In the genomic region with DNA sequence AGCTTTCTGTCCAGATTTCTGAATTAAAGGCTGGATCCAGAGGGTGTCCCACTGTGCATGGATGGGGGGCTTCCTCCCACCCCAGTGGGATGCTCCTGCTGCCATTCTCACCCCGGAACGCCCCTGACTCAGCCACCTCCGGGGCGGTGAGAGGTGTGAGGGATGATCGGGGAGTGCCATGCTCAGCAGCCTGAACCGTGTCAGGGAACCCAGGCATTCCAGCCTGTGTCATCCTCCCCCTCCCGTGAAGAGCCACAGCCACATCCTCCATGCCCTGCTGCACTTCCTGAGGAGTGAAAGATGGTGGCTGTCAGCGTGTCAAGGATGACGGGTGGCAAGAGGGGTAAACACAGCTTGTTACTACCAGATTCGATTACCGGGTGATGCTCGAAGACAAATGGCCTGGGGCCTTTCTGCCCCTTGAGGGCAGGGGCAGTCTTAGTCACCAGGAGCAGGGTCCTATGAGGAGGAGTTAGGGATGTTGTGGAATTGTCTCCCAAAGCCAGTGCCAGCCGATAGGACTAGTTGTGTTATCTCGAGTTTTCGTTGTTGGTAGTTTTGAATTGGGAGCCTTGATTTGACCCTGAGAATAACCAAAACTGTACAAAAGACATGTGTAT, we compare ENCODE assay signal across 26 cellular contexts.
A peak's percentile ranks its signal among the peaks of the same experiment; 100 is the strongest.
DNase-seq lines count a peak whose midpoint lies in the region; ATAC-seq and TF ChIP-seq lines count a peak whose summit lies in the region.
"Had no signal": no experiment of that assay in that cellular context is flagged by ENCODE, and none has a peak within 500 bp of the region (broad histone marks: within the 10 kb centered on the region; RNA-seq: fewer than 3 reads in every experiment).

No MANE protein-coding gene starts in this region.

- H3K36me3 ChIP-seq in muscle layer of colon (ENCODE audit: insufficient read depth, low read length) (no peaks in the 10 kb centered on the region), gastrocnemius medialis (no peaks in the 10 kb centered on the region), H7 (replicated peaks; ENCODE audit: control insufficient read depth, insufficient read depth, low read length) (no peaks in the 10 kb centered on the region)
- H3K36me3 ChIP-seq: cardiac muscle cell, pancreas had no signal

- H3K27me3 ChIP-seq in muscle layer of colon (ENCODE audit: control insufficient read depth in 1 of 2, insufficient read depth in 2 of 2, low read length in 2 of 2) (no peaks in the 10 kb centered on the region), gastrocnemius medialis (no peaks in the 10 kb centered on the region), H7 (ENCODE audit: control insufficient read depth, insufficient read depth, low read length) (no peaks in the 10 kb centered on the region)
- H3K27me3 ChIP-seq: cardiac muscle cell, pancreas had no signal

- no peaks in the 10 kb centered on the region for H3K9me3 ChIP-seq in muscle layer of colon (ENCODE audit: low read length)
- H3K9me3 ChIP-seq in gastrocnemius medialis = no peaks in the 10 kb centered on the region
- H3K9me3 ChIP-seq: pancreas had no signal

- H3K4me3 Mint-ChIP-seq in WTC11 = no peak overlapping the region
- H3K4me3 Mint-ChIP-seq: activated CD4-positive, alpha-beta T cell treated with anti-CD3 and anti-CD28 coated beads, Interleukin-2, amount 10 ng/mL, durations not matched to agents 7 days and 5 days; activated CD8-positive, alpha-beta memory T cell treated with anti-CD3 and anti-CD28 coated beads, Interleukin-2, amount 10 ng/mL, durations not matched to agents 7 days and 5 days; activated naive CD4-positive, alpha-beta T cell treated with anti-CD3 and anti-CD28 coated beads for 36 hours; activated T-cell treated with anti-CD3 and anti-CD28 coated beads, Interleukin-2, amount 50 U/mL, for 72 hours; dendritic cell treated with granulocyte-macrophage colony-stimulating factor and Interleukin-4, amounts not matched to agents 40 ng/mL and 50 ng/mL, for 4 days; naive B cell had no signal

- H3K4me1 ChIP-seq in muscle layer of colon (ENCODE audit: insufficient read depth, low read length) (peaks cover 39% of the 10 kb centered on the region), gastrocnemius medialis (peaks cover 43 to 47% of the 10 kb centered on the region in 2 donors)
- H3K4me1 ChIP-seq: pancreas had no signal

- no peaks in the 10 kb centered on the region for H3K9me3 Mint-ChIP-seq in WTC11
- H3K9me3 Mint-ChIP-seq: activated CD4-positive, alpha-beta T cell treated with anti-CD3 and anti-CD28 coated beads, Interleukin-2, amount 10 ng/mL, durations not matched to agents 7 days and 5 days; activated naive CD4-positive, alpha-beta T cell treated with anti-CD3 and anti-CD28 coated beads for 36 hours; activated T-cell treated with anti-CD3 and anti-CD28 coated beads, Interleukin-2, amount 50 U/mL, for 72 hours; dendritic cell treated with granulocyte-macrophage colony-stimulating factor and Interleukin-4, amounts not matched to agents 40 ng/mL and 50 ng/mL, for 4 days; naive B cell had no signal

- H3K4me3 ChIP-seq in muscle layer of colon (ENCODE audit: low read depth in 1 of 2, low read length in 2 of 2) (no peak overlapping the region), gastrocnemius medialis (peak overlapping the region in 2 of 4 donors; percentile 27 to 29), H7 (ENCODE audit: insufficient read depth, low read depth, low read length) (no peak overlapping the region)
- H3K4me3 ChIP-seq: cardiac muscle cell, GM12878, GM23248, pancreas had no signal

- H3K27me3 Mint-ChIP-seq in WTC11 (ENCODE audit: low read depth) = no peaks in the 10 kb centered on the region

- CTCF ChIA-PET in WTC11 (lab: Charles Lee) = interaction anchor here (0.8 to 3.1 kb wide), 8 partner anchors 28 to 82 kb away, joined by 3 to 24 read pairs (median 3); a partner anchor contains a TSS

- in situ Hi-C loops in gastrocnemius medialis (cut with MboI; ENCODE audit: low sequenced_read_pairs in 4 of 4) = no loop called here

- H3K27ac Mint-ChIP-seq in WTC11 = peak overlapping the region; percentile 44
- H3K27ac Mint-ChIP-seq: activated CD4-positive, alpha-beta T cell treated with anti-CD3 and anti-CD28 coated beads, Interleukin-2, amount 10 ng/mL, durations not matched to agents 7 days and 5 days; activated CD8-positive, alpha-beta memory T cell treated with anti-CD3 and anti-CD28 coated beads, Interleukin-2, amount 10 ng/mL, durations not matched to agents 7 days and 5 days; activated naive CD4-positive, alpha-beta T cell treated with anti-CD3 and anti-CD28 coated beads for 36 hours; activated T-cell treated with anti-CD3 and anti-CD28 coated beads, Interleukin-2, amount 50 U/mL, for 72 hours; dendritic cell treated with granulocyte-macrophage colony-stimulating factor and Interleukin-4, amounts not matched to agents 40 ng/mL and 50 ng/mL, for 4 days; naive B cell had no signal

- TF ChIP-seq CTCF in WTC11 (IDR thresholded peaks at IDR 0.05) (no peak), gastrocnemius medialis (IDR thresholded peaks at IDR 0.05 in 4 of 5, conservative IDR thresholded peaks at IDR 0.05 in 1 of 5) (no peak)

- H3K27ac ChIP-seq in muscle layer of colon (ENCODE audit: low read depth, low read length) = peak overlapping the region; percentile 43
- H3K27ac ChIP-seq in gastrocnemius medialis = peak overlapping the region; percentile 68 to 79 (median 76)
- H3K27ac ChIP-seq: cardiac muscle cell, GM23248, pancreas had no signal

- H3K36me3 Mint-ChIP-seq in WTC11 = peaks cover 3% of the 10 kb centered on the region; the same call in 1 of the 2 replicates
- H3K36me3 Mint-ChIP-seq: activated CD8-positive, alpha-beta memory T cell treated with anti-CD3 and anti-CD28 coated beads, Interleukin-2, amount 10 ng/mL, durations not matched to agents 7 days and 5 days; naive B cell had no signal

- TF ChIP-seq POLR2A in gastrocnemius medialis (IDR thresholded peaks at IDR 0.05) = no peak

- POLR2A ChIA-PET in WTC11 (lab: Charles Lee) = interaction anchor here (0.5 to 1.2 kb wide), 2 partner anchors 8 to 80 kb away, joined by 4 read pairs; no protein-coding TSS in a partner anchor

- H3K4me1 Mint-ChIP-seq in WTC11 = peaks cover 80% of the 10 kb centered on the region
- H3K4me1 Mint-ChIP-seq: activated CD4-positive, alpha-beta T cell treated with anti-CD3 and anti-CD28 coated beads, Interleukin-2, amount 10 ng/mL, durations not matched to agents 7 days and 5 days had no signal

- no peak overlapping the region for H3K9ac ChIP-seq in muscle layer of colon (ENCODE audit: low read length)
- H3K9ac ChIP-seq: GM23248 had no signal

- ATAC-seq in WTC11 = peak; percentile 16
- ATAC-seq in gastrocnemius medialis = peak; percentile 25 to 55
- ATAC-seq: activated CD8-positive, alpha-beta memory T cell treated with anti-CD3 and anti-CD28 coated beads, Interleukin-2, amount 10 ng/mL, durations not matched to agents 7 days and 5 days; activated T-cell treated with anti-CD3 and anti-CD28 coated beads, Interleukin-2, amount 50 U/mL, for 72 hours; GM12878; pancreas; sciatic nerve; SK-N-SH treated with all-trans-retinoic acid at 6 μM for 48 hours had no signal

- DNase-seq in Daoy (ENCODE audit: low read depth) = peak; percentile 12
- no peak for DNase-seq in WTC11 (ENCODE audit: low spot score)
- DNase-seq in gastrocnemius medialis = no peak
- DNase-seq in T-helper 9 cell = no peak
- no peak for DNase-seq in activated CD4-positive, alpha-beta T cell treated with anti-CD3 and anti-CD28 coated beads for 48 hours
- DNase-seq in H7 = no peak
- DNase-seq: activated CD4-positive, alpha-beta T cell treated with anti-CD3 and anti-CD28 coated beads, Interleukin-2, amount 10 ng/mL, durations not matched to agents 7 days and 5 days; activated CD8-positive, alpha-beta memory T cell treated with anti-CD3 and anti-CD28 coated beads, Interleukin-2, amount 10 ng/mL, durations not matched to agents 7 days and 5 days; activated naive CD4-positive, alpha-beta T cell treated with anti-CD3 and anti-CD28 coated beads for 36 hours; activated T-cell treated with anti-CD3 and anti-CD28 coated beads, Interleukin-2, amount 50 U/mL, for 72 hours; anterior cingulate cortex; C1 segment of cervical spinal cord; DND-41; GM23248; Karpas-422; kidney; naive B cell; NCI-H1694 treated with DMSO at 0.1 percent for 48 hours; pancreas; T-helper 2 cell had no signal

- intact Hi-C loops in gastrocnemius medialis (cut with DNase I; ENCODE audit: low total_unique reads) = loop anchor here (1.0 to 5.0 kb wide), 2 partner anchors 37 to 81 kb away; a partner anchor contains a TSS

TF ChIP-seq in WTC11, 78 proteins besides CTCF, POLR2A, EP300 and RAD21 (continues in another document):
- TF ChIP-seq, protein P1, sequence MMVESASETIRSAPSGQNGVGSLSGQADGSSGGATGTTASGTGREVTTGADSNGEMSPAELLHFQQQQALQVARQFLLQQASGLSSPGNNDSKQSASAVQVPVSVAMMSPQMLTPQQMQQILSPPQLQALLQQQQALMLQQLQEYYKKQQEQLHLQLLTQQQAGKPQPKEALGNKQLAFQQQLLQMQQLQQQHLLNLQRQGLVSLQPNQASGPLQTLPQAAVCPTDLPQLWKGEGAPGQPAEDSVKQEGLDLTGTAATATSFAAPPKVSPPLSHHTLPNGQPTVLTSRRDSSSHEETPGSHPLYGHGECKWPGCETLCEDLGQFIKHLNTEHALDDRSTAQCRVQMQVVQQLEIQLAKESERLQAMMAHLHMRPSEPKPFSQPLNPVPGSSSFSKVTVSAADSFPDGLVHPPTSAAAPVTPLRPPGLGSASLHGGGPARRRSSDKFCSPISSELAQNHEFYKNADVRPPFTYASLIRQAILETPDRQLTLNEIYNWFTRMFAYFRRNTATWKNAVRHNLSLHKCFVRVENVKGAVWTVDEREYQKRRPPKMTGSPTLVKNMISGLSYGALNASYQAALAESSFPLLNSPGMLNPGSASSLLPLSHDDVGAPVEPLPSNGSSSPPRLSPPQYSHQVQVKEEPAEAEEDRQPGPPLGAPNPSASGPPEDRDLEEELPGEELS (CRISPR knock-in tag; IDR thresholded peaks at IDR 0.05) = no peak
- TF ChIP-seq TCF7 (CRISPR knock-in tag; IDR thresholded peaks at IDR 0.05; ENCODE audit: low read depth) (no peak), ETV6 (CRISPR knock-in tag; IDR thresholded peaks at IDR 0.05) (no peak), NR1H2 (CRISPR knock-in tag; IDR thresholded peaks at IDR 0.05) (no peak), HMGA2 (CRISPR knock-in tag; IDR thresholded peaks at IDR 0.05) (no peak), OVOL2 (CRISPR knock-in tag; IDR thresholded peaks at IDR 0.05; ENCODE audit: borderline replicate concordance) (no peak), ZNF671 (CRISPR knock-in tag; IDR thresholded peaks at IDR 0.05) (no peak)
